In the genomic region with DNA sequence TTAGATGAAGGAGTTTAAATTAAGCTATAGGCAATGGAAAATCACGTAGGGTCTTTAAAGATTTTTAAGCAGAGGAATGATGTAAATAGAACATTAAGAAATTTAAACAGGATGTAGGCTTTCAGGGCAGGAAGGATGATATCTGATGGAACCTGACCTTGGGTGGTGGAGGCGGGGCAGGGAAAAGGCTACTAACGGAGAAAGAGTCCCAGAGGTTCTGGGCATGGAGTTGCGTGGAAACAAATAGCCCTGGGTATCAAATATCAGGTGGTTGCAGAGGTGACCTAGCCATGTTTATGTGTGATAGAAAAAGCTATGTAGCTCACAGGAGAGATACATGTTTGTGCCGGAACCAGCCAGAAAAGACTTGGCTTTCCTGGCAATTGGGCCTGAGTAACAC, we compare ENCODE assay signal across 1 cellular context.
TF ChIP-seq lines count a peak whose summit lies in the region.

No MANE protein-coding gene starts in this region.

TF ChIP-seq in K562, 482 proteins besides CTCF, POLR2A, EP300 and RAD21 (continued from another document):
- 0 out of 4 replicates have a peak, but pooled peaks of 1 of the 2 experiments have one; percentile 32 for TF ChIP-seq RCOR1 (IDR thresholded peaks at IDR 0.05; ENCODE audit: borderline replicate concordance in 1 of 2, low read depth in 2 of 2, low read length in 2 of 2)
- no peak for TF ChIP-seq STAT5A (IDR thresholded peaks at IDR 0.05; ENCODE audit: borderline replicate concordance, low read length)
- peak; percentile 49; the same call in 1 of the 2 replicates for TF ChIP-seq ESRRA (IDR thresholded peaks at IDR 0.05; ENCODE audit: borderline replicate concordance, low read depth)
- TF ChIP-seq BRD4 (IDR thresholded peaks at IDR 0.05): no peak
- TF ChIP-seq, protein P1, sequence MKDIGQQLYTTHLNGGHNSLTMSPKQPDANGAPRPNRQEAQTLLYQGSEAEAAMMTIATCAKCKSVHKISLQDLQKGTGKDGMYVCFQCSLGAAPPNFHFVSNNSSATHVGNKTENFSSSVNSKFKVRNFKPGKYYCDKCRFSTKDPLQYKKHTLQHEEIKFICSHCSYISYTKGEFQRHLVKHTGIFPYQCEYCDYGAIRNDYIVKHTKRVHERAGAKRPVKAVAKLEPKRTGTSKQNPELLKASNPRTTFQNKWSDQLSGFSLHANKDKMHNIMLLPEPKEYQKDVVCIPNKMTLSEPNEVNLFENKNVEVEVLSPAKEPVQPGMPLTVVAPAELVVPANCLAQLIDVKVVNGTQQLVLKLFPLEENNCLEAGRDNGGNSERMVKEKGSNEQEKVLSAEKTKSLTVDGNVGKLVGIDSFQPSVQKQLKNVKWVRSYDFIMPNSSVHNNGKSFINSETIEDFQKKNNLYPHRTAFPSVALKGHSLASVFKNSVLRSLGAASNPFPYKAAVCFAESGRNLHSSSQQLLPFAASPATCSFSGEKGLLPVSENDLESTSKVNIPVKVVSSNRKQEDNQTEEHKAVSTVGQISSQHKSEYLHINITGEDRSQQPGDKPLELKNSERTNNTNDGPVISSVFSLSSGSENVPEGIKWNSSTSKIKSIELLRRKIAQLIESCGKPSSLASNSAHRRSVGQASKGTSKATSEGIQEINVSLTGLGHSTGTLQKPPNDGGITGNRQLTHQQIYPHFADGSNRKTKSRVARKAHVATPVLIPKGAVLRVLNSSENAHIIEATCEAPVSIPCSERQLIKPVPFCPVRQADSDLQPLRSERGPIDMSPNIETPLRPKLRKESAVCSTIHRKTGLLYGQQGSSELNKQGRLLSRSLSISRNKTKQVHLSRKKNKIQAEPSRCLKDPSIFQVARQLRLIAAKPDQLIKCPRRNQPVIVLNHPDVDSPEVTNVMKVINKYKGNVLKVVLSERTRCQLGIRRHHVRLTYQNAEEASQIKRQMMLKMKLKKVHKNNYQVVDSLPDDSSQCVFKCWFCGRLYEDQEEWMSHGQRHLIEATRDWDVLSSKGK (CRISPR knock-in tag; IDR thresholded peaks at IDR 0.05): no peak
- TF ChIP-seq SREBF1 (IDR thresholded peaks at IDR 0.05; ENCODE audit: borderline replicate concordance, low read depth, low read length): no peak
- no peak for TF ChIP-seq ERF (CRISPR knock-in tag; IDR thresholded peaks at IDR 0.05)
- TF ChIP-seq, protein P2, sequence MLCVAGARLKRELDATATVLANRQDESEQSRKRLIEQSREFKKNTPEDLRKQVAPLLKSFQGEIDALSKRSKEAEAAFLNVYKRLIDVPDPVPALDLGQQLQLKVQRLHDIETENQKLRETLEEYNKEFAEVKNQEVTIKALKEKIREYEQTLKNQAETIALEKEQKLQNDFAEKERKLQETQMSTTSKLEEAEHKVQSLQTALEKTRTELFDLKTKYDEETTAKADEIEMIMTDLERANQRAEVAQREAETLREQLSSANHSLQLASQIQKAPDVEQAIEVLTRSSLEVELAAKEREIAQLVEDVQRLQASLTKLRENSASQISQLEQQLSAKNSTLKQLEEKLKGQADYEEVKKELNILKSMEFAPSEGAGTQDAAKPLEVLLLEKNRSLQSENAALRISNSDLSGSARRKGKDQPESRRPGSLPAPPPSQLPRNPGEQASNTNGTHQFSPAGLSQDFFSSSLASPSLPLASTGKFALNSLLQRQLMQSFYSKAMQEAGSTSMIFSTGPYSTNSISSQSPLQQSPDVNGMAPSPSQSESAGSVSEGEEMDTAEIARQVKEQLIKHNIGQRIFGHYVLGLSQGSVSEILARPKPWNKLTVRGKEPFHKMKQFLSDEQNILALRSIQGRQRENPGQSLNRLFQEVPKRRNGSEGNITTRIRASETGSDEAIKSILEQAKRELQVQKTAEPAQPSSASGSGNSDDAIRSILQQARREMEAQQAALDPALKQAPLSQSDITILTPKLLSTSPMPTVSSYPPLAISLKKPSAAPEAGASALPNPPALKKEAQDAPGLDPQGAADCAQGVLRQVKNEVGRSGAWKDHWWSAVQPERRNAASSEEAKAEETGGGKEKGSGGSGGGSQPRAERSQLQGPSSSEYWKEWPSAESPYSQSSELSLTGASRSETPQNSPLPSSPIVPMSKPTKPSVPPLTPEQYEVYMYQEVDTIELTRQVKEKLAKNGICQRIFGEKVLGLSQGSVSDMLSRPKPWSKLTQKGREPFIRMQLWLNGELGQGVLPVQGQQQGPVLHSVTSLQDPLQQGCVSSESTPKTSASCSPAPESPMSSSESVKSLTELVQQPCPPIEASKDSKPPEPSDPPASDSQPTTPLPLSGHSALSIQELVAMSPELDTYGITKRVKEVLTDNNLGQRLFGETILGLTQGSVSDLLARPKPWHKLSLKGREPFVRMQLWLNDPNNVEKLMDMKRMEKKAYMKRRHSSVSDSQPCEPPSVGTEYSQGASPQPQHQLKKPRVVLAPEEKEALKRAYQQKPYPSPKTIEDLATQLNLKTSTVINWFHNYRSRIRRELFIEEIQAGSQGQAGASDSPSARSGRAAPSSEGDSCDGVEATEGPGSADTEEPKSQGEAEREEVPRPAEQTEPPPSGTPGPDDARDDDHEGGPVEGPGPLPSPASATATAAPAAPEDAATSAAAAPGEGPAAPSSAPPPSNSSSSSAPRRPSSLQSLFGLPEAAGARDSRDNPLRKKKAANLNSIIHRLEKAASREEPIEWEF (CRISPR knock-in tag; IDR thresholded peaks at IDR 0.05): no peak
- no peak for TF ChIP-seq NR2C2 (CRISPR knock-in tag; IDR thresholded peaks at IDR 0.05)
- TF ChIP-seq NR2C2 (tag; IDR thresholded peaks at IDR 0.05): 0 out of 2 replicates have a peak, but pooled peaks have one; percentile 21
- peak; percentile 50 for TF ChIP-seq ETV1 (tag; conservative IDR thresholded peaks at IDR 0.05; ENCODE audit: low read depth)
- TF ChIP-seq, protein P3, sequence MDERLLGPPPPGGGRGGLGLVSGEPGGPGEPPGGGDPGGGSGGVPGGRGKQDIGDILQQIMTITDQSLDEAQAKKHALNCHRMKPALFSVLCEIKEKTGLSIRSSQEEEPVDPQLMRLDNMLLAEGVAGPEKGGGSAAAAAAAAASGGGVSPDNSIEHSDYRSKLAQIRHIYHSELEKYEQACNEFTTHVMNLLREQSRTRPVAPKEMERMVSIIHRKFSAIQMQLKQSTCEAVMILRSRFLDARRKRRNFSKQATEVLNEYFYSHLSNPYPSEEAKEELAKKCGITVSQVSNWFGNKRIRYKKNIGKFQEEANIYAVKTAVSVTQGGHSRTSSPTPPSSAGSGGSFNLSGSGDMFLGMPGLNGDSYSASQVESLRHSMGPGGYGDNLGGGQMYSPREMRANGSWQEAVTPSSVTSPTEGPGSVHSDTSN (CRISPR knock-in tag; IDR thresholded peaks at IDR 0.05; ENCODE audit: low read depth): no peak
- TF ChIP-seq, protein P3 (tag; conservative IDR thresholded peaks at IDR 0.05; ENCODE audit: low read depth): no peak
- no peak for TF ChIP-seq ZNF282 (CRISPR knock-in tag; IDR thresholded peaks at IDR 0.05)
- TF ChIP-seq TBP (optimal IDR thresholded peaks at IDR 0.05; ENCODE audit: low read depth, low read length): no peak
- TF ChIP-seq U2AF1 (optimal IDR thresholded peaks at IDR 0.05; ENCODE audit: low read depth, low read length): no peak
- TF ChIP-seq, protein P4, sequence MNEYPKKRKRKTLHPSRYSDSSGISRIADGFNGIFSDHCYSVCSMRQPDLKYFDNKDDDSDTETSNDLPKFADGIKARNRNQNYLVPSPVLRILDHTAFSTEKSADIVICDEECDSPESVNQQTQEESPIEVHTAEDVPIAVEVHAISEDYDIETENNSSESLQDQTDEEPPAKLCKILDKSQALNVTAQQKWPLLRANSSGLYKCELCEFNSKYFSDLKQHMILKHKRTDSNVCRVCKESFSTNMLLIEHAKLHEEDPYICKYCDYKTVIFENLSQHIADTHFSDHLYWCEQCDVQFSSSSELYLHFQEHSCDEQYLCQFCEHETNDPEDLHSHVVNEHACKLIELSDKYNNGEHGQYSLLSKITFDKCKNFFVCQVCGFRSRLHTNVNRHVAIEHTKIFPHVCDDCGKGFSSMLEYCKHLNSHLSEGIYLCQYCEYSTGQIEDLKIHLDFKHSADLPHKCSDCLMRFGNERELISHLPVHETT (CRISPR knock-in tag; conservative IDR thresholded peaks at IDR 0.05 in 1 of 2, IDR thresholded peaks at IDR 0.05 in 1 of 2): no peak
- TF ChIP-seq TAF1 (IDR thresholded peaks at IDR 0.05; ENCODE audit: control insufficient read depth, extremely low read depth, insufficient read depth, low read length, severe bottlenecking): no peak
- TF ChIP-seq ZNF766 (CRISPR knock-in tag; conservative IDR thresholded peaks at IDR 0.05): no peak
- no peak for TF ChIP-seq KDM2B (CRISPR knock-in tag; IDR thresholded peaks at IDR 0.05)
- TF ChIP-seq RBFOX2 (IDR thresholded peaks at IDR 0.05; ENCODE audit: low read depth, low read length): no peak
- no peak for TF ChIP-seq ZBTB17 (CRISPR knock-in tag; IDR thresholded peaks at IDR 0.05)
- no peak for TF ChIP-seq RBM39 (optimal IDR thresholded peaks at IDR 0.05; ENCODE audit: low read depth, low read length)
- no peak for TF ChIP-seq RFX1 (IDR thresholded peaks at IDR 0.05)
- no peak for TF ChIP-seq KLF6 (CRISPR knock-in tag; IDR thresholded peaks at IDR 0.05; ENCODE audit: borderline replicate concordance)
- TF ChIP-seq, protein P5, sequence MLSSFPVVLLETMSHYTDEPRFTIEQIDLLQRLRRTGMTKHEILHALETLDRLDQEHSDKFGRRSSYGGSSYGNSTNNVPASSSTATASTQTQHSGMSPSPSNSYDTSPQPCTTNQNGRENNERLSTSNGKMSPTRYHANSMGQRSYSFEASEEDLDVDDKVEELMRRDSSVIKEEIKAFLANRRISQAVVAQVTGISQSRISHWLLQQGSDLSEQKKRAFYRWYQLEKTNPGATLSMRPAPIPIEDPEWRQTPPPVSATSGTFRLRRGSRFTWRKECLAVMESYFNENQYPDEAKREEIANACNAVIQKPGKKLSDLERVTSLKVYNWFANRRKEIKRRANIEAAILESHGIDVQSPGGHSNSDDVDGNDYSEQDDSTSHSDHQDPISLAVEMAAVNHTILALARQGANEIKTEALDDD (IDR thresholded peaks at IDR 0.05): no peak
- no peak for TF ChIP-seq NBN (IDR thresholded peaks at IDR 0.05; ENCODE audit: low read depth)
- TF ChIP-seq ZFX (CRISPR knock-in tag; IDR thresholded peaks at IDR 0.05): no peak
- no peak for TF ChIP-seq NR1H2 (CRISPR knock-in tag; IDR thresholded peaks at IDR 0.05)
- TF ChIP-seq GTF2E2 (tag; IDR thresholded peaks at IDR 0.05): no peak
- no peak for TF ChIP-seq HNRNPUL1 (IDR thresholded peaks at IDR 0.05; ENCODE audit: low read length)
